In the genomic region with DNA sequence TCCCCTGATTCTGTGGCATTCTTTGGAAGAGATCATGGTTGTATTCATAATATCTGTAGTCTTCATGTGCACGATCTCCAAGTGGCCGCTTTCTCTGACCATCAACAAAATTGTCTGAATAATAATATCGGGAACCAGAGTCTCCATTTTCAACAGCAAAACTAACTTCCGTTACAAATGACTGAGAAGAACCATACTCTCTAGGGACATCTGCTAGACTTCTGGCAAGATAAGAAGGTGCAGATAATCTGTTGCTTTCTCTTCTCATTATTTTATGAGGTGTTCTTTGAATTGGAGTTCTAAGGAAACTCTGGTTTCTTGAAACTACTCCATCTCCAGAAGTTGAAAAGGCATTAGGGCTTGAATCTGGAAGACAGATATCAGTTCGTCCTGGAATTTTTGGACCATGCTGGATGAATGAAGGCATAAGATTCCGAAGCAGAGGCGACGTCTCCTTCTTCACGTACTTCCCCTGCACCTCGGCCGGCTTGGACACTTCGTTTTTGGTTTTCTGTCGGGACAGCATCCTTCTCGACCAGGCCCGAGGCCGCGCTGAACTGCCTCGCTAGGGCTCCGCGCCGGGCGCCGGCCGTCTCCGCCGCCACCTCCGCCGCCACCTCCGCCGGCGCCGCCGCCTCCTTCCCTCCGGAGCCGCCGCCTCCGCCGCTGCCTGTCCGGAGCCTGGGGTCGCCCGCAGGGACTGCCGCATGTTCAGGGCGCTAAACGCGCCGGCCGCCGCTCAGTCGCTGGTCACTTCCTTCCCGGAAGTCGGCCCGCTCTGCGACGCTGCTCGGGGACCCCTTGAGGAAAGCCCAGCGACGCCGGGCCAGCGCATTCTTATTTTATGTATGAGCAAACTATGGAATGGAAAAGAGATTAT, we compare ENCODE assay signal across 9 cellular contexts. TPM values are rescaled to one million over a fixed set of nuclear protein-coding genes. Genes with fewer than 3 reads are reported as not detected.
DNase-seq lines count a peak whose midpoint lies in the region; ATAC-seq and TF ChIP-seq lines count a peak whose summit lies in the region.
"Not testable (repeated sequence)": the region's sequence is repeated elsewhere in the genome, so short reads cannot be mapped to it uniquely, and the experiment has no call there.
"Had no signal": no experiment of that assay in that cellular context is flagged by ENCODE, and none has a peak within 500 bp of the region (broad histone marks: within the 10 kb centered on the region; RNA-seq: fewer than 3 reads in every experiment).

No MANE protein-coding gene starts in this region.

- H3K27ac ChIP-seq in SJSA1, result peak overlapping the region; percentile 79
- H3K27ac ChIP-seq in esophagus (ENCODE audit: low read depth in 2 of 2, low read length in 1 of 2), result peak overlapping the region in 1 of 2 donors; percentile 8

- ATAC-seq in GM19043 (IDR thresholded peaks at IDR 0.05; ENCODE audit: low read depth, unreplicated experiment) (peak; percentile 48), HG02852 (IDR thresholded peaks at IDR 0.05; ENCODE audit: unreplicated experiment) (peak; percentile 45)
- peak; percentile 31 for ATAC-seq in activated T-helper 17 cell treated with anti-CD3 and anti-CD28 coated beads, Interleukin-2, amount 50 U/mL, for 72 hours (replicated peaks)

- H3K4me3 Mint-ChIP-seq in CD14-positive monocyte, result peak overlapping the region; percentile 80 to 90
- peak overlapping the region; percentile 45 for H3K4me3 Mint-ChIP-seq in activated T-helper 17 cell treated with anti-CD3 and anti-CD28 coated beads, Interleukin-2, amount 50 U/mL, for 72 hours

- not testable (repeated sequence) for H3K4me1 ChIP-seq in SJSA1 (replicated peaks); esophagus (ENCODE audit: control insufficient read depth in 2 of 2, insufficient read depth in 2 of 2, low read length in 1 of 2)

- H3K27ac Mint-ChIP-seq in CD14-positive monocyte, result peak overlapping the region in 4 of 7 donors; percentile 18 to 46 (median 44)
- H3K27ac Mint-ChIP-seq in activated T-helper 17 cell treated with anti-CD3 and anti-CD28 coated beads, Interleukin-2, amount 50 U/mL, for 72 hours, result not testable (repeated sequence)

- WGBS in esophagus, 2 donors, result 25 to 28% methylated on average over 59 of the region's 59 CpGs

- not testable (repeated sequence) for DNase-seq in CD14-positive monocyte (ENCODE audit: low spot score)
- DNase-seq in SJSA1 (ENCODE audit: low read depth in 1 of 2, low spot score in 2 of 2) (peak; percentile 52 to 64), midbrain (lab: John Stamatoyannopoulos, UW) (peak; percentile 5)
- DNase-seq in stimulated activated CD4-positive, alpha-beta T cell treated with anti-CD3 and anti-CD28 coated beads, TNF-alpha, amount 100 ng/mL, for 48 hours (ENCODE audit: low read depth in 3 of 3), result peak; percentile 1 to 7 (median 1)

- H3K36me3 Mint-ChIP-seq in CD14-positive monocyte; activated T-helper 17 cell treated with anti-CD3 and anti-CD28 coated beads, Interleukin-2, amount 50 U/mL, for 72 hours (ENCODE audit: low read depth): not testable (repeated sequence)

- peaks cover 2 to 11% (median 8%) of the 10 kb centered on the region in 3 donors for H3K27me3 Mint-ChIP-seq in CD14-positive monocyte (ENCODE audit: low read depth in 3 of 3)
- peaks cover 18% of the 10 kb centered on the region for H3K27me3 Mint-ChIP-seq in activated T-helper 17 cell treated with anti-CD3 and anti-CD28 coated beads, Interleukin-2, amount 50 U/mL, for 72 hours

- not testable (repeated sequence) for TF ChIP-seq CTCF in CD14-positive monocyte (IDR thresholded peaks at IDR 0.05)

- H3K4me3 ChIP-seq in SJSA1, result peak overlapping the region; percentile 56
- H3K4me3 ChIP-seq in esophagus (ENCODE audit: low read depth in 1 of 2, low read length in 2 of 2), result peak overlapping the region; percentile 26 to 30

- H3K9me3 ChIP-seq in SJSA1 (replicated peaks); esophagus (ENCODE audit: control insufficient read depth in 2 of 2, insufficient read depth in 1 of 2, low read depth in 1 of 2, low read length in 1 of 2): not testable (repeated sequence)

- H3K4me1 Mint-ChIP-seq in CD14-positive monocyte, result peaks cover 24% of the 10 kb centered on the region
- not testable (repeated sequence) for H3K4me1 Mint-ChIP-seq in activated T-helper 17 cell treated with anti-CD3 and anti-CD28 coated beads, Interleukin-2, amount 50 U/mL, for 72 hours

- H3K9me3 Mint-ChIP-seq in CD14-positive monocyte; activated T-helper 17 cell treated with anti-CD3 and anti-CD28 coated beads, Interleukin-2, amount 50 U/mL, for 72 hours: not testable (repeated sequence)

- H3K36me3 ChIP-seq in SJSA1; esophagus (ENCODE audit: control insufficient read depth in 2 of 2, insufficient read depth in 2 of 2, low read length in 1 of 2): not testable (repeated sequence)

- intact Hi-C loops in CD14-positive monocyte (cut with micrococcal nuclease), result not testable (repeated sequence)

- not testable (repeated sequence) for H3K27me3 ChIP-seq in SJSA1 (replicated peaks); esophagus (ENCODE audit: control insufficient read depth in 1 of 2, insufficient read depth in 2 of 2, low read length in 2 of 2)

RNA-seq across cellular contexts. Expression of gene GYPE, which starts 6.4 kb away (rescaled TPM):
- polyA plus RNA-seq in CD14-positive monocyte, result under 1 TPM in 1 of 2 donors, not detected in 1; 0.34 TPM
- 0.95 and 2.1 TPM in 2 replicates for total RNA-seq in SJSA1 (2014; rRNA removed; shearing (Covaris generic))
- not detected for total RNA-seq in activated T-helper 17 cell treated with anti-CD3 and anti-CD28 coated beads, Interleukin-2, amount 50 U/mL, for 72 hours
- polyA plus RNA-seq in esophagus, result under 1 TPM in 1 of 2 donors, not detected in 1; 0.08 TPM
- total RNA-seq: Caco-2 had no signal
